In the genomic region with DNA sequence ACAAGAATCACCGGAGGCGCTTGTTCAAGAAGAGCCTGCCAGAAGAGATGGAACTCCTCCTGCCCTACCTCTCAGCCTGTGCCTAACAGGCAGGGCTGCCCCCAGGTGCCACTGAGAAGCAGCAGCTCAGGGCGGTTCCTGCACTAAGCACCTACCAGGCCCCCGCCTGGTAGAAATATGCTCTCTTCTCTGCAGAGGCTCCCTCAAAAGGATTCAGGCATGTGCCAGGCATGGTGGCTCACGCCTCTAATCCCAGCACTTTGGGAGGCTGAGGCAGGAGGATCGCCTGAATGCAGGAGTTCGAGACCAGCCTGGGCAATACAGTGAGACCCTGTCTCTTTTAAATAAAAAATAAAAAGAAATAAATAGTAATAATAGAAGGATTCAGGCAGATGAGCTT, we compare ENCODE assay signal across 1 cellular context.
A peak's percentile ranks its signal among the peaks of the same experiment; 100 is the strongest.
TF ChIP-seq lines count a peak whose summit lies in the region.

No MANE protein-coding gene starts in this region.

TF ChIP-seq in HepG2, 621 proteins besides CTCF, POLR2A, EP300 and RAD21:
- TF ChIP-seq FOXJ3 (CRISPR knock-in tag; IDR thresholded peaks at IDR 0.05; ENCODE audit: borderline replicate concordance) (no peak), SP5 (CRISPR knock-in tag; IDR thresholded peaks at IDR 0.05; ENCODE audit: borderline replicate concordance, low read depth) (no peak), SIN3B (IDR thresholded peaks at IDR 0.05; ENCODE audit: low read length) (no peak), MAFK (conservative IDR thresholded peaks at IDR 0.05 in 1 of 2, IDR thresholded peaks at IDR 0.05 in 1 of 2; ENCODE audit: low read length in 2 of 2) (no peak), ZNF121 (CRISPR knock-in tag; IDR thresholded peaks at IDR 0.05) (peak; percentile 63; the same call in 1 of the 2 replicates), RXRA (CRISPR knock-in tag; IDR thresholded peaks at IDR 0.05) (no peak), SAFB2 (CRISPR knock-in tag; IDR thresholded peaks at IDR 0.05; ENCODE audit: borderline replicate concordance, low read depth) (no peak)
- TF ChIP-seq, protein P1, sequence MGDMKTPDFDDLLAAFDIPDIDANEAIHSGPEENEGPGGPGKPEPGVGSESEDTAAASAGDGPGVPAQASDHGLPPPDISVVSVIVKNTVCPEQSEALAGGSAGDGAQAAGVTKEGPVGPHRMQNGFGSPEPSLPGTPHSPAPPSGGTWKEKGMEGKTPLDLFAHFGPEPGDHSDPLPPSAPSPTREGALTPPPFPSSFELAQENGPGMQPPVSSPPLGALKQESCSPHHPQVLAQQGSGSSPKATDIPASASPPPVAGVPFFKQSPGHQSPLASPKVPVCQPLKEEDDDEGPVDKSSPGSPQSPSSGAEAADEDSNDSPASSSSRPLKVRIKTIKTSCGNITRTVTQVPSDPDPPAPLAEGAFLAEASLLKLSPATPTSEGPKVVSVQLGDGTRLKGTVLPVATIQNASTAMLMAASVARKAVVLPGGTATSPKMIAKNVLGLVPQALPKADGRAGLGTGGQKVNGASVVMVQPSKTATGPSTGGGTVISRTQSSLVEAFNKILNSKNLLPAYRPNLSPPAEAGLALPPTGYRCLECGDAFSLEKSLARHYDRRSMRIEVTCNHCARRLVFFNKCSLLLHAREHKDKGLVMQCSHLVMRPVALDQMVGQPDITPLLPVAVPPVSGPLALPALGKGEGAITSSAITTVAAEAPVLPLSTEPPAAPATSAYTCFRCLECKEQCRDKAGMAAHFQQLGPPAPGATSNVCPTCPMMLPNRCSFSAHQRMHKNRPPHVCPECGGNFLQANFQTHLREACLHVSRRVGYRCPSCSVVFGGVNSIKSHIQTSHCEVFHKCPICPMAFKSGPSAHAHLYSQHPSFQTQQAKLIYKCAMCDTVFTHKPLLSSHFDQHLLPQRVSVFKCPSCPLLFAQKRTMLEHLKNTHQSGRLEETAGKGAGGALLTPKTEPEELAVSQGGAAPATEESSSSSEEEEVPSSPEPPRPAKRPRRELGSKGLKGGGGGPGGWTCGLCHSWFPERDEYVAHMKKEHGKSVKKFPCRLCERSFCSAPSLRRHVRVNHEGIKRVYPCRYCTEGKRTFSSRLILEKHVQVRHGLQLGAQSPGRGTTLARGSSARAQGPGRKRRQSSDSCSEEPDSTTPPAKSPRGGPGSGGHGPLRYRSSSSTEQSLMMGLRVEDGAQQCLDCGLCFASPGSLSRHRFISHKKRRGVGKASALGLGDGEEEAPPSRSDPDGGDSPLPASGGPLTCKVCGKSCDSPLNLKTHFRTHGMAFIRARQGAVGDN (CRISPR knock-in tag; IDR thresholded peaks at IDR 0.05) = peak; percentile 37; the same call in 1 of the 2 replicates
- TF ChIP-seq, protein P2, sequence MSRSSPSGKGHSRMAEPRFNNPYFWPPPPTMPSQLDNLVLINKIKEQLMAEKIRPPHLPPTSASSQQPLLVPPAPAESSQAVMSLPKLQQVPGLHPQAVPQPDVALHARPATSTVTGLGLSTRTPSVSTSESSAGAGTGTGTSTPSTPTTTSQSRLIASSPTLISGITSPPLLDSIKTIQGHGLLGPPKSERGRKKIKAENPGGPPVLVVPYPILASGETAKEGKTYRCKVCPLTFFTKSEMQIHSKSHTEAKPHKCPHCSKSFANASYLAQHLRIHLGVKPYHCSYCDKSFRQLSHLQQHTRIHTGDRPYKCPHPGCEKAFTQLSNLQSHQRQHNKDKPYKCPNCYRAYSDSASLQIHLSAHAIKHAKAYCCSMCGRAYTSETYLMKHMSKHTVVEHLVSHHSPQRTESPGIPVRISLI (CRISPR knock-in tag; IDR thresholded peaks at IDR 0.05; ENCODE audit: borderline replicate concordance) = no peak
- TF ChIP-seq, protein P3, sequence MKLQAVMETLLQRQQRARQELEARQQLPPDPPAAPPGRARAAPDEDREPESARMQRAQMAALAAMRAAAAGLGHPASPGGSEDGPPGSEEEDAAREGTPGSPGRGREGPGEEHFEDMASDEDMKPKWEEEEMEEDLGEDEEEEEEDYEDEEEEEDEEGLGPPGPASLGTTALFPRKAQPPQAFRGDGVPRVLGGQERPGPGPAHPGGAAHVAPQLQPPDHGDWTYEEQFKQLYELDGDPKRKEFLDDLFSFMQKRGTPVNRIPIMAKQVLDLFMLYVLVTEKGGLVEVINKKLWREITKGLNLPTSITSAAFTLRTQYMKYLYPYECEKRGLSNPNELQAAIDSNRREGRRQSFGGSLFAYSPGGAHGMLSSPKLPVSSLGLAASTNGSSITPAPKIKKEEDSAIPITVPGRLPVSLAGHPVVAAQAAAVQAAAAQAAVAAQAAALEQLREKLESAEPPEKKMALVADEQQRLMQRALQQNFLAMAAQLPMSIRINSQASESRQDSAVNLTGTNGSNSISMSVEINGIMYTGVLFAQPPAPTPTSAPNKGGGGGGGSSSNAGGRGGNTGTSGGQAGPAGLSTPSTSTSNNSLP (IDR thresholded peaks at IDR 0.05; ENCODE audit: low read depth, low read length) = no peak
- TF ChIP-seq, protein P4, sequence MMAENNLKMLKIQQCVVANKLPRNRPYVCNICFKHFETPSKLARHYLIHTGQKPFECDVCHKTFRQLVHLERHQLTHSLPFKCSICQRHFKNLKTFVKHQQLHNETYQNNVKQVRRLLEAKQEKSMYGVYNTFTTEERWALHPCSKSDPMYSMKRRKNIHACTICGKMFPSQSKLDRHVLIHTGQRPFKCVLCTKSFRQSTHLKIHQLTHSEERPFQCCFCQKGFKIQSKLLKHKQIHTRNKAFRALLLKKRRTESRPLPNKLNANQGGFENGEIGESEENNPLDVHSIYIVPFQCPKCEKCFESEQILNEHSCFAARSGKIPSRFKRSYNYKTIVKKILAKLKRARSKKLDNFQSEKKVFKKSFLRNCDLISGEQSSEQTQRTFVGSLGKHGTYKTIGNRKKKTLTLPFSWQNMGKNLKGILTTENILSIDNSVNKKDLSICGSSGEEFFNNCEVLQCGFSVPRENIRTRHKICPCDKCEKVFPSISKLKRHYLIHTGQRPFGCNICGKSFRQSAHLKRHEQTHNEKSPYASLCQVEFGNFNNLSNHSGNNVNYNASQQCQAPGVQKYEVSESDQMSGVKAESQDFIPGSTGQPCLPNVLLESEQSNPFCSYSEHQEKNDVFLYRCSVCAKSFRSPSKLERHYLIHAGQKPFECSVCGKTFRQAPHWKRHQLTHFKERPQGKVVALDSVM (CRISPR knock-in tag; IDR thresholded peaks at IDR 0.05) = peak; percentile 36; the same call in 1 of the 2 replicates
